ENCODE assay signal across 24 cellular contexts in genomic region chr13:24362435-24362951, GRCh38. TPM values are rescaled to one million over a fixed set of nuclear protein-coding genes. Genes with fewer than 3 reads are reported as not detected.
"Had no signal": no experiment of that assay in that cellular context is flagged by ENCODE, and none has a peak within 500 bp of the region (broad histone marks: within the 10 kb centered on the region; RNA-seq: fewer than 3 reads in every experiment).

No MANE protein-coding gene starts in this region.

- H2AFZ ChIP-seq: PC-9 had no signal

- H3K9me3 ChIP-seq: MG63, Peyer's patch, SJCRH30 had no signal

- H3K4me3 ChIP-seq: MG63, PC-9, Peyer's patch, SJCRH30 had no signal

- DNase-seq: IMR-90; Karpas-422; KG1; MG63; NCI-H1092 treated with DMSO at 0.1 percent for 48 hours; NCI-H1436; NCI-H187; NCI-H2029; NCI-H345; NCI-H446 treated with DMSO at 0.1 percent for 48 hours; NCI-H510A treated with DMSO at 0.1 percent for 48 hours; NCI-H526; NCI-H748 treated with DMSO at 0.1 percent for 48 hours; NK-92 treated with Interleukin-12 subunit alpha and Interleukin-12 subunit beta, amount 100 ng/mL, for 24 hours; OCI-M1; PC-9; SHP77 treated with DMSO at 0.1 percent for 48 hours; SJCRH30; T-helper 1 cell had no signal

- H3K27ac ChIP-seq: PC-9, SJCRH30 had no signal

- H3K27me3 ChIP-seq: MG63, Peyer's patch, SJCRH30 had no signal

- H3K36me3 ChIP-seq: MG63, Peyer's patch, SJCRH30 had no signal

- H3K4me2 ChIP-seq: PC-9 had no signal

- FAIRE-seq: HepG2 had no signal

- ATAC-seq: HepG2, Right ventricle myocardium inferior, SK-N-SH treated with all-trans-retinoic acid at 6 μM for 48 hours had no signal

- H3K4me1 ChIP-seq: Peyer's patch, SJCRH30 had no signal

RNA-seq across cellular contexts. Expression of gene C1QTNF9, which starts 53.1 kb away (rescaled TPM):
- total RNA-seq: HepG2, PC-9, RPMI7951, SJCRH30 had no signal
- polyA plus RNA-seq: HepG2 had no signal
